In the genomic region with DNA sequence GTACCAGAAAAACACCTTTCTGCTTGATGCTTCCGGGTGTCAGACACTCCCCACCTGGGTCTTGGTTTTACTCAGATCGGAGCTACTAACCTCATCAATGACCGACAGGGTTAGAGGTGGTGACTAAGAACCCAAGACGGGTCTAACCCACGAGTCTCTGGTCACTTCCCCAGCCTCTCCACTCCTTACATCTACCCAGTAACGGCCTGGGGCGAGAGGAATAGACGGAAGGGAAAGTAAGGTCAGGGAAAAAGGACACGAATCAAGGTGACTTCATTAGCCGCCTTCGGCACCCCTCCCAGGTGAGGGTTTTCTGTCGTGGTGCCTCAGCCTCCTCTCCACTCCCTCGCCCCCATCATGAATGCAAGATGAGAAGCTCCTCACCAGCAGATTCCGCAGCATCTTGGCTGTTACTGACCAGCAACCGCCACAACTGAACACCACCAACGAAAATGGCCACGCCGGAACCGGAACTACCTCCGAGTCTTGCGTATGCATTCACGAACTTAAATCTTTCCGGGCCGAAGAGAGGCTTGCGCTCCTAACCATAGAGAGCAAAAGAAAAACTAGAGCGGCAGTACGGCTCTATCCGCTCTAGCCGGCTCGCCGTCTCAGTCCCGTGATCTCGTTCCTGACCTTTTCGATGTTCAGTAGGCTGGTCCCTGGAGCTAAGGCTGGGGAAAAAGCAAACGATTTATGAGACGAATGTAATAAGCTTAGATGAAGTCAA, we compare ENCODE assay signal across 1 cellular context.
TF ChIP-seq lines count a peak whose summit lies in the region.

A gene with protein sequence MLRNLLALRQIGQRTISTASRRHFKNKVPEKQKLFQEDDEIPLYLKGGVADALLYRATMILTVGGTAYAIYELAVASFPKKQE (minus strand): TSS at position 469 of the 730 bp plus-strand sequence. CDS start 67 bp downstream, at position 402.

TF ChIP-seq in HepG2, 621 proteins besides CTCF, POLR2A, EP300 and RAD21 (continued from another document and continues in another):
- peak; percentile 59; the same call in 1 of the 2 replicates for TF ChIP-seq FOXK1 (CRISPR knock-in tag; IDR thresholded peaks at IDR 0.05; ENCODE audit: borderline replicate concordance, low read depth)
- TF ChIP-seq RFXANK (CRISPR knock-in tag; IDR thresholded peaks at IDR 0.05): no peak
- no peak for TF ChIP-seq GZF1 (CRISPR knock-in tag; IDR thresholded peaks at IDR 0.05)
- no peak for TF ChIP-seq NFE2L2 (IDR thresholded peaks at IDR 0.05; ENCODE audit: low read length)
- no peak for TF ChIP-seq JARID2 (CRISPR knock-in tag; IDR thresholded peaks at IDR 0.05; ENCODE audit: insufficient replicate concordance)
- TF ChIP-seq, protein P1, sequence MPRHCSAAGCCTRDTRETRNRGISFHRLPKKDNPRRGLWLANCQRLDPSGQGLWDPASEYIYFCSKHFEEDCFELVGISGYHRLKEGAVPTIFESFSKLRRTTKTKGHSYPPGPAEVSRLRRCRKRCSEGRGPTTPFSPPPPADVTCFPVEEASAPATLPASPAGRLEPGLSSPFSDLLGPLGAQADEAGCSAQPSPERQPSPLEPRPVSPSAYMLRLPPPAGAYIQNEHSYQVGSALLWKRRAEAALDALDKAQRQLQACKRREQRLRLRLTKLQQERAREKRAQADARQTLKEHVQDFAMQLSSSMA (CRISPR knock-in tag; IDR thresholded peaks at IDR 0.05): 0 out of 2 replicates have a peak, but pooled peaks have one; percentile 39
- no peak for TF ChIP-seq ZNF776 (CRISPR knock-in tag; IDR thresholded peaks at IDR 0.05)
- TF ChIP-seq ZNF557 (CRISPR knock-in tag; IDR thresholded peaks at IDR 0.05): no peak
- TF ChIP-seq RAD51 (IDR thresholded peaks at IDR 0.05; ENCODE audit: borderline replicate concordance): no peak
- peak; percentile 42; the same call in 1 of the 2 replicates for TF ChIP-seq CHD2 (IDR thresholded peaks at IDR 0.05; ENCODE audit: low read depth, low read length)
- no peak for TF ChIP-seq JDP2 (CRISPR knock-in tag; IDR thresholded peaks at IDR 0.05; ENCODE audit: borderline replicate concordance)
- TF ChIP-seq TCF7L2 (IDR thresholded peaks at IDR 0.05; ENCODE audit: low read depth, low read length): no peak
- no peak for TF ChIP-seq ZFP82 (CRISPR knock-in tag; IDR thresholded peaks at IDR 0.05; ENCODE audit: borderline replicate concordance)
- TF ChIP-seq DR1 (CRISPR knock-in tag; IDR thresholded peaks at IDR 0.05): peak; percentile 31; the same call in 1 of the 2 replicates
- TF ChIP-seq ZNF558 (CRISPR knock-in tag; IDR thresholded peaks at IDR 0.05; ENCODE audit: borderline replicate concordance): no peak
- TF ChIP-seq ZIK1 (CRISPR knock-in tag; IDR thresholded peaks at IDR 0.05; ENCODE audit: borderline replicate concordance, low read depth): no peak
- 0 out of 2 replicates have a peak, but pooled peaks have one; percentile 59 for TF ChIP-seq SATB2 (CRISPR knock-in tag; IDR thresholded peaks at IDR 0.05)
- TF ChIP-seq, protein P2, sequence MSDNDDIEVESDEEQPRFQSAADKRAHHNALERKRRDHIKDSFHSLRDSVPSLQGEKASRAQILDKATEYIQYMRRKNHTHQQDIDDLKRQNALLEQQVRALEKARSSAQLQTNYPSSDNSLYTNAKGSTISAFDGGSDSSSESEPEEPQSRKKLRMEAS (IDR thresholded peaks at IDR 0.05): 0 out of 2 replicates have a peak, but pooled peaks have one; percentile 33
- 0 out of 2 replicates have a peak, but pooled peaks have one; percentile 91 for TF ChIP-seq CBX5 (CRISPR knock-in tag; IDR thresholded peaks at IDR 0.05; ENCODE audit: borderline replicate concordance)
- peak; percentile 63 for TF ChIP-seq SRY (CRISPR knock-in tag; IDR thresholded peaks at IDR 0.05)
- TF ChIP-seq, protein P3, sequence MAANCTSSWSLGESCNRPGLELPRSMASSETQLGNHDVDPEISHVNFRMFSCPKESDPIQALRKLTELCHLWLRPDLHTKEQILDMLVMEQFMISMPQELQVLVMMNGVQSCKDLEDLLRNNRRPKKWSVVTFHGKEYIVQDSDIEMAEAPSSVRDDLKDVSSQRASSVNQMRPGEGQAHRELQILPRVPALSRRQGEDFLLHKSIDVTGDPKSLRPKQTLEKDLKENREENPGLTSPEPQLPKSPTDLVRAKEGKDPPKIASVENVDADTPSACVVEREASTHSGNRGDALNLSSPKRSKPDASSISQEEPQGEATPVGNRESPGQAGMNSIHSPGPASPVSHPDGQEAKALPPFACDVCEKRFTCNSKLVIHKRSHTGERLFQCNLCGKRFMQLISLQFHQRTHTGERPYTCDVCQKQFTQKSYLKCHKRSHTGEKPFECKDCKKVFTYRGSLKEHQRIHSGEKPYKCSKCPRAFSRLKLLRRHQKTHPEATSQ (CRISPR knock-in tag; IDR thresholded peaks at IDR 0.05; ENCODE audit: borderline replicate concordance): peak; percentile 77; the same call in 1 of the 2 replicates
- peak; percentile 94 for TF ChIP-seq GATAD1 (CRISPR knock-in tag; IDR thresholded peaks at IDR 0.05)
- peak; percentile 88 for TF ChIP-seq ATF1 (CRISPR knock-in tag; IDR thresholded peaks at IDR 0.05)
- TF ChIP-seq, protein P4, sequence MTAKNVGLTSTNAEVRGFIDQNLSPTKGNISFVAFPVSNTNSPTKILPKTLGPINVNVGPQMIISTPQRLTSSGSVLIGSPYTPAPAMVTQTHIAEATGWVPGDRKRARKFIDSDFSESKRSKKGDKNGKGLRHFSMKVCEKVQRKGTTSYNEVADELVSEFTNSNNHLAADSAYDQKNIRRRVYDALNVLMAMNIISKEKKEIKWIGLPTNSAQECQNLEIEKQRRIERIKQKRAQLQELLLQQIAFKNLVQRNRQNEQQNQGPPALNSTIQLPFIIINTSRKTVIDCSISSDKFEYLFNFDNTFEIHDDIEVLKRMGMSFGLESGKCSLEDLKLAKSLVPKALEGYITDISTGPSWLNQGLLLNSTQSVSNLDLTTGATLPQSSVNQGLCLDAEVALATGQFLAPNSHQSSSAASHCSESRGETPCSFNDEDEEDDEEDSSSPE (CRISPR knock-in tag; IDR thresholded peaks at IDR 0.05): peak; percentile 62; the same call in 1 of the 2 replicates
- TF ChIP-seq ZNF143 (CRISPR knock-in tag; IDR thresholded peaks at IDR 0.05): 0 out of 2 replicates have a peak, but pooled peaks have one; percentile 12
- TF ChIP-seq, protein P5, sequence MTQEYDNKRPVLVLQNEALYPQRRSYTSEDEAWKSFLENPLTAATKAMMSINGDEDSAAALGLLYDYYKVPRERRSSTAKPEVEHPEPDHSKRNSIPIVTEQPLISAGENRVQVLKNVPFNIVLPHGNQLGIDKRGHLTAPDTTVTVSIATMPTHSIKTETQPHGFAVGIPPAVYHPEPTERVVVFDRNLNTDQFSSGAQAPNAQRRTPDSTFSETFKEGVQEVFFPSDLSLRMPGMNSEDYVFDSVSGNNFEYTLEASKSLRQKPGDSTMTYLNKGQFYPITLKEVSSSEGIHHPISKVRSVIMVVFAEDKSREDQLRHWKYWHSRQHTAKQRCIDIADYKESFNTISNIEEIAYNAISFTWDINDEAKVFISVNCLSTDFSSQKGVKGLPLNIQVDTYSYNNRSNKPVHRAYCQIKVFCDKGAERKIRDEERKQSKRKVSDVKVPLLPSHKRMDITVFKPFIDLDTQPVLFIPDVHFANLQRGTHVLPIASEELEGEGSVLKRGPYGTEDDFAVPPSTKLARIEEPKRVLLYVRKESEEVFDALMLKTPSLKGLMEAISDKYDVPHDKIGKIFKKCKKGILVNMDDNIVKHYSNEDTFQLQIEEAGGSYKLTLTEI (CRISPR knock-in tag; conservative IDR thresholded peaks at IDR 0.05): no peak
- TF ChIP-seq ASH2L (IDR thresholded peaks at IDR 0.05; ENCODE audit: insufficient read length, low read depth, low read length): peak; percentile 93
- peak; percentile 65; the same call in 1 of the 2 replicates for TF ChIP-seq FOXA3 (CRISPR knock-in tag; IDR thresholded peaks at IDR 0.05)
- no peak for TF ChIP-seq ZNF207 (IDR thresholded peaks at IDR 0.05; ENCODE audit: borderline replicate concordance)
- TF ChIP-seq ZNF343 (CRISPR knock-in tag; IDR thresholded peaks at IDR 0.05): no peak
- TF ChIP-seq, protein P6, sequence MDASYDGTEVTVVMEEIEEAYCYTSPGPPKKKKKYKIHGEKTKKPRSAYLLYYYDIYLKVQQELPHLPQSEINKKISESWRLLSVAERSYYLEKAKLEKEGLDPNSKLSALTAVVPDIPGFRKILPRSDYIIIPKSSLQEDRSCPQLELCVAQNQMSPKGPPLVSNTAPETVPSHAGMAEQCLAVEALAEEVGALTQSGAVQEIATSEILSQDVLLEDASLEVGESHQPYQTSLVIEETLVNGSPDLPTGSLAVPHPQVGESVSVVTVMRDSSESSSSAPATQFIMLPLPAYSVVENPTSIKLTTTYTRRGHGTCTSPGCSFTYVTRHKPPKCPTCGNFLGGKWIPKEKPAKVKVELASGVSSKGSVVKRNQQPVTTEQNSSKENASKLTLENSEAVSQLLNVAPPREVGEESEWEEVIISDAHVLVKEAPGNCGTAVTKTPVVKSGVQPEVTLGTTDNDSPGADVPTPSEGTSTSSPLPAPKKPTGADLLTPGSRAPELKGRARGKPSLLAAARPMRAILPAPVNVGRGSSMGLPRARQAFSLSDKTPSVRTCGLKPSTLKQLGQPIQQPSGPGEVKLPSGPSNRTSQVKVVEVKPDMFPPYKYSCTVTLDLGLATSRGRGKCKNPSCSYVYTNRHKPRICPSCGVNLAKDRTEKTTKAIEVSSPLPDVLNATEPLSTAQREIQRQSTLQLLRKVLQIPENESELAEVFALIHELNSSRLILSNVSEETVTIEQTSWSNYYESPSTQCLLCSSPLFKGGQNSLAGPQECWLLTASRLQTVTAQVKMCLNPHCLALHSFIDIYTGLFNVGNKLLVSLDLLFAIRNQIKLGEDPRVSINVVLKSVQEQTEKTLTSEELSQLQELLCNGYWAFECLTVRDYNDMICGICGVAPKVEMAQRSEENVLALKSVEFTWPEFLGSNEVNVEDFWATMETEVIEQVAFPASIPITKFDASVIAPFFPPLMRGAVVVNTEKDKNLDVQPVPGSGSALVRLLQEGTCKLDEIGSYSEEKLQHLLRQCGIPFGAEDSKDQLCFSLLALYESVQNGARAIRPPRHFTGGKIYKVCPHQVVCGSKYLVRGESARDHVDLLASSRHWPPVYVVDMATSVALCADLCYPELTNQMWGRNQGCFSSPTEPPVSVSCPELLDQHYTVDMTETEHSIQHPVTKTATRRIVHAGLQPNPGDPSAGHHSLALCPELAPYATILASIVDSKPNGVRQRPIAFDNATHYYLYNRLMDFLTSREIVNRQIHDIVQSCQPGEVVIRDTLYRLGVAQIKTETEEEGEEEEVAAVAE (CRISPR knock-in tag; IDR thresholded peaks at IDR 0.05; ENCODE audit: borderline replicate concordance): peak; percentile 86; the same call in 1 of the 2 replicates
- TF ChIP-seq ZNF703 (CRISPR knock-in tag; IDR thresholded peaks at IDR 0.05; ENCODE audit: borderline replicate concordance): no peak
- peak; percentile 94; the same call in 1 of the 2 replicates for TF ChIP-seq KDM2A (CRISPR knock-in tag; IDR thresholded peaks at IDR 0.05; ENCODE audit: borderline replicate concordance, low read depth)
- TF ChIP-seq MED13 (CRISPR knock-in tag; IDR thresholded peaks at IDR 0.05): no peak
- no peak for TF ChIP-seq ZNF354B (CRISPR knock-in tag; IDR thresholded peaks at IDR 0.05)
- TF ChIP-seq, protein P7, sequence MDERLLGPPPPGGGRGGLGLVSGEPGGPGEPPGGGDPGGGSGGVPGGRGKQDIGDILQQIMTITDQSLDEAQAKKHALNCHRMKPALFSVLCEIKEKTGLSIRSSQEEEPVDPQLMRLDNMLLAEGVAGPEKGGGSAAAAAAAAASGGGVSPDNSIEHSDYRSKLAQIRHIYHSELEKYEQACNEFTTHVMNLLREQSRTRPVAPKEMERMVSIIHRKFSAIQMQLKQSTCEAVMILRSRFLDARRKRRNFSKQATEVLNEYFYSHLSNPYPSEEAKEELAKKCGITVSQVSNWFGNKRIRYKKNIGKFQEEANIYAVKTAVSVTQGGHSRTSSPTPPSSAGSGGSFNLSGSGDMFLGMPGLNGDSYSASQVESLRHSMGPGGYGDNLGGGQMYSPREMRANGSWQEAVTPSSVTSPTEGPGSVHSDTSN (CRISPR knock-in tag; IDR thresholded peaks at IDR 0.05): no peak
- TF ChIP-seq, protein P8, sequence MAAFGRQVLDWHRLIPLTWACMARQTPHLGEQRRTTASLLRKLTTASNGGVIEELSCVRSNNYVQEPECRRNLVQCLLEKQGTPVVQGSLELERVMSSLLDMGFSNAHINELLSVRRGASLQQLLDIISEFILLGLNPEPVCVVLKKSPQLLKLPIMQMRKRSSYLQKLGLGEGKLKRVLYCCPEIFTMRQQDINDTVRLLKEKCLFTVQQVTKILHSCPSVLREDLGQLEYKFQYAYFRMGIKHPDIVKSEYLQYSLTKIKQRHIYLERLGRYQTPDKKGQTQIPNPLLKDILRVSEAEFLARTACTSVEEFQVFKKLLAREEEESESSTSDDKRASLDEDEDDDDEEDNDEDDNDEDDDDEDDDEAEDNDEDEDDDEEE (CRISPR knock-in tag; IDR thresholded peaks at IDR 0.05): no peak
- TF ChIP-seq ZNF556 (CRISPR knock-in tag; IDR thresholded peaks at IDR 0.05; ENCODE audit: borderline replicate concordance): peak; percentile 43; the same call in 1 of the 2 replicates
- TF ChIP-seq, protein P9, sequence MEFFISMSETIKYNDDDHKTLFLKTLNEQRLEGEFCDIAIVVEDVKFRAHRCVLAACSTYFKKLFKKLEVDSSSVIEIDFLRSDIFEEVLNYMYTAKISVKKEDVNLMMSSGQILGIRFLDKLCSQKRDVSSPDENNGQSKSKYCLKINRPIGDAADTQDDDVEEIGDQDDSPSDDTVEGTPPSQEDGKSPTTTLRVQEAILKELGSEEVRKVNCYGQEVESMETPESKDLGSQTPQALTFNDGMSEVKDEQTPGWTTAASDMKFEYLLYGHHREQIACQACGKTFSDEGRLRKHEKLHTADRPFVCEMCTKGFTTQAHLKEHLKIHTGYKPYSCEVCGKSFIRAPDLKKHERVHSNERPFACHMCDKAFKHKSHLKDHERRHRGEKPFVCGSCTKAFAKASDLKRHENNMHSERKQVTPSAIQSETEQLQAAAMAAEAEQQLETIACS (CRISPR knock-in tag; IDR thresholded peaks at IDR 0.05): no peak
- TF ChIP-seq FOXK2 (IDR thresholded peaks at IDR 0.05): no peak
- no peak for TF ChIP-seq JUND (CRISPR knock-in tag; IDR thresholded peaks at IDR 0.05)
- TF ChIP-seq ZFP41 (CRISPR knock-in tag; IDR thresholded peaks at IDR 0.05; ENCODE audit: borderline replicate concordance): no peak
- no peak; the same call in 1 of the 2 replicates for TF ChIP-seq ZBTB20 (CRISPR knock-in tag; IDR thresholded peaks at IDR 0.05; ENCODE audit: borderline replicate concordance, low read depth)
- no peak for TF ChIP-seq PLRG1 (conservative IDR thresholded peaks at IDR 0.05)
- TF ChIP-seq ZNF674 (CRISPR knock-in tag; IDR thresholded peaks at IDR 0.05; ENCODE audit: low read depth): no peak
- peak; percentile 17; the same call in 1 of the 2 replicates for TF ChIP-seq NFYB (CRISPR knock-in tag; IDR thresholded peaks at IDR 0.05)
- TF ChIP-seq KLF6 (CRISPR knock-in tag; IDR thresholded peaks at IDR 0.05): no peak
- TF ChIP-seq ISX (CRISPR knock-in tag; conservative IDR thresholded peaks at IDR 0.05): no peak
- TF ChIP-seq, protein P10, sequence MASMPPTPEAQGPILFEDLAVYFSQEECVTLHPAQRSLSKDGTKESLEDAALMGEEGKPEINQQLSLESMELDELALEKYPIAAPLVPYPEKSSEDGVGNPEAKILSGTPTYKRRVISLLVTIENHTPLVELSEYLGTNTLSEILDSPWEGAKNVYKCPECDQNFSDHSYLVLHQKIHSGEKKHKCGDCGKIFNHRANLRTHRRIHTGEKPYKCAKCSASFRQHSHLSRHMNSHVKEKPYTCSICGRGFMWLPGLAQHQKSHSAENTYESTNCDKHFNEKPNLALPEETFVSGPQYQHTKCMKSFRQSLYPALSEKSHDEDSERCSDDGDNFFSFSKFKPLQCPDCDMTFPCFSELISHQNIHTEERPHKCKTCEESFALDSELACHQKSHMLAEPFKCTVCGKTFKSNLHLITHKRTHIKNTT (CRISPR knock-in tag; IDR thresholded peaks at IDR 0.05): no peak
- TF ChIP-seq MBD4 (IDR thresholded peaks at IDR 0.05; ENCODE audit: borderline replicate concordance, low read length): no peak
- TF ChIP-seq ZNF382 (CRISPR knock-in tag; IDR thresholded peaks at IDR 0.05; ENCODE audit: borderline replicate concordance): no peak
